In genomic region chr17:2892305-2892971, GRCh38 we compare ENCODE assay signal across 8 cellular contexts.
DNase-seq lines count a peak whose midpoint lies in the region; ATAC-seq and TF ChIP-seq lines count a peak whose summit lies in the region.

No MANE protein-coding gene starts in this region.

- H3K36me3 ChIP-seq in right atrium auricular region (no peaks in the 10 kb centered on the region), RWPE2 (ENCODE audit: low read depth) (no peaks in the 10 kb centered on the region; the same call in 1 of the 2 replicates), transverse colon (no peaks in the 10 kb centered on the region)

- TF ChIP-seq EP300 in transverse colon (IDR thresholded peaks at IDR 0.05; ENCODE audit: low read depth), result no peak

- H3K4me1 ChIP-seq in right atrium auricular region (peaks cover 0 to 18% of the 10 kb centered on the region in 2 donors), RWPE2 (ENCODE audit: insufficient read depth, poor library complexity, severe bottlenecking) (peaks cover 32% of the 10 kb centered on the region), transverse colon (peaks cover 4 to 42% (median 28%) of the 10 kb centered on the region in 4 donors)

- DNase-seq in Right ventricle myocardium inferior (ENCODE audit: missing footprints) (peak; percentile 8), right atrium auricular region (ENCODE audit: low spot score) (no peak), RWPE2 (ENCODE audit: low spot score) (peak; percentile 86), glomerular endothelial cell (ENCODE audit: extremely low read depth, low read depth, low spot score) (peak; percentile 3), transverse colon (peak; percentile 34), GM10248 (ENCODE audit: extremely low spot score) (no peak)
- no peak for DNase-seq in activated effector memory CD4-positive, alpha-beta T cell treated with anti-CD3 and anti-CD28 coated beads, Interleukin-2, amount 50 U/mL, for 16 hours

- CTCF ChIA-PET in GM10248 (lab: Yijun Ruan, JAX), result interaction anchor here (1.4 kb wide), 1 partner anchor 12 kb away, joined by 3 read pairs; no protein-coding TSS in a partner anchor

- intact Hi-C loops in Right ventricle myocardium inferior (cut with DNase I) (no loop called here), transverse colon (cut with DNase I; ENCODE audit: low total_unique reads) (no loop called here)

- ATAC-seq in Right ventricle myocardium inferior (no peak), RWPE2 (ENCODE audit: low read depth) (peak; percentile 81), GM19467 (IDR thresholded peaks at IDR 0.05; ENCODE audit: unreplicated experiment) (no peak)

- no peaks in the 10 kb centered on the region for H3K27me3 ChIP-seq in right atrium auricular region
- no peaks in the 10 kb centered on the region for H3K27me3 ChIP-seq in RWPE2 (ENCODE audit: insufficient read depth, poor library complexity, severe bottlenecking)
- H3K27me3 ChIP-seq in transverse colon, result no peaks in the 10 kb centered on the region

- H3K4me3 ChIP-seq in right atrium auricular region, result no peak overlapping the region
- H3K4me3 ChIP-seq in RWPE2 (ENCODE audit: severe bottlenecking), result no peak overlapping the region
- no peak overlapping the region for H3K4me3 ChIP-seq in transverse colon

- no peaks in the 10 kb centered on the region for H3K9me3 ChIP-seq in right atrium auricular region
- no peaks in the 10 kb centered on the region for H3K9me3 ChIP-seq in RWPE2 (ENCODE audit: severe bottlenecking)
- no peaks in the 10 kb centered on the region for H3K9me3 ChIP-seq in transverse colon

- POLR2A ChIA-PET in GM10248 (lab: Yijun Ruan, JAX), result no interaction called here

- no peak for TF ChIP-seq CTCF in right atrium auricular region (IDR thresholded peaks at IDR 0.05)
- TF ChIP-seq CTCF in RWPE2 (IDR thresholded peaks at IDR 0.05; ENCODE audit: poor library complexity, severe bottlenecking), result no peak
- TF ChIP-seq CTCF in transverse colon (IDR thresholded peaks at IDR 0.05), result no peak
- TF ChIP-seq CTCF in GM10248 (IDR thresholded peaks at IDR 0.05; ENCODE audit: control extremely low read depth, extremely low read depth, low read depth, missing control alignments), result no peak

- in situ Hi-C loops in transverse colon (cut with MboI; ENCODE audit: low pct_ligation_motif_present in 1 of 4, low pct_unique_long_range_greater_than_20kb in 1 of 4, low sequenced_read_pairs in 3 of 4), result no loop called here

- TF ChIP-seq POLR2A in transverse colon (IDR thresholded peaks at IDR 0.05), result no peak

- H3K27ac ChIP-seq in right atrium auricular region (peak overlapping the region in 1 of 2 donors; percentile 54), RWPE2 (ENCODE audit: poor library complexity, severe bottlenecking) (peak overlapping the region; percentile 94), transverse colon (peak overlapping the region in 3 of 4 donors; percentile 41 to 56 (median 47))

- 52% methylated on average over 8 of the region's 8 CpGs; no CpG with 5 or more reads in 1 of the 2 donors for WGBS in transverse colon (ENCODE audit: low coverage in 1 of 2), 2 donors

Comparison
In these comparisons a context has a peak if more than half of its experiments do, and no peak if none do; other contexts are left out.
1. DNase-seq: peak in Right ventricle myocardium inferior (single experiment), RWPE2 (single experiment), glomerular endothelial cell (single experiment) and transverse colon (single experiment); none in right atrium auricular region (single experiment), GM10248 (single experiment) and activated effector memory CD4-positive, alpha-beta T cell treated with anti-CD3 and anti-CD28 coated beads, Interleukin-2, amount 50 U/mL, for 16 hours (single experiment).